Comparison of ENCODE assay signal across 10 cellular contexts in genomic region chr1:71196685-71197084, GRCh38.
DNase-seq lines count a peak whose midpoint lies in the region; ATAC-seq, FAIRE-seq and TF ChIP-seq lines count a peak whose summit lies in the region.
"Had no signal": no experiment of that assay in that cellular context is flagged by ENCODE, and none has a peak within 500 bp of the region (broad histone marks: within the 10 kb centered on the region; RNA-seq: fewer than 3 reads in every experiment).

No MANE protein-coding gene starts in this region.

- H3K36me3 Mint-ChIP-seq in MCF 10A (ENCODE audit: insufficient read depth, unreplicated experiment): no peaks in the 10 kb centered on the region
- H3K36me3 Mint-ChIP-seq in activated naive CD4-positive, alpha-beta T cell treated with anti-CD3 and anti-CD28 coated beads for 36 hours (ENCODE audit: low read depth): no peaks in the 10 kb centered on the region
- no peaks in the 10 kb centered on the region for H3K36me3 Mint-ChIP-seq in activated T-helper 1 cell treated with anti-CD3 and anti-CD28 coated beads, Interleukin-12 subunit alpha, Interleukin-12 subunit beta, Interleukin-2, Interleukin-4 antibody, amounts not matched to agents 30 ng/mL and 10 ng/mL and 1 ng/mL, durations not matched to agents 14 hours and 24 hours and 36 hours (ENCODE audit: low read depth)

- no peaks in the 10 kb centered on the region for H3K4me1 ChIP-seq in DND-41 (ENCODE audit: insufficient read depth, low read length)
- no peaks in the 10 kb centered on the region for H3K4me1 ChIP-seq in small intestine (ENCODE audit: control insufficient read depth in 2 of 2, insufficient read depth in 1 of 2, low read depth in 1 of 2, low read length in 1 of 2)
- H3K4me1 ChIP-seq: esophagus squamous epithelium, SJSA1 had no signal

- no peaks in the 10 kb centered on the region for H3K9me3 Mint-ChIP-seq in MCF 10A (ENCODE audit: unreplicated experiment)
- H3K9me3 Mint-ChIP-seq in activated naive CD4-positive, alpha-beta T cell treated with anti-CD3 and anti-CD28 coated beads for 36 hours: no peaks in the 10 kb centered on the region
- no peaks in the 10 kb centered on the region for H3K9me3 Mint-ChIP-seq in activated T-helper 1 cell treated with anti-CD3 and anti-CD28 coated beads, Interleukin-12 subunit alpha, Interleukin-12 subunit beta, Interleukin-2, Interleukin-4 antibody, amounts not matched to agents 30 ng/mL and 10 ng/mL and 1 ng/mL, durations not matched to agents 14 hours and 24 hours and 36 hours

- H3K27ac ChIP-seq in DND-41 (ENCODE audit: low read length) (no peak overlapping the region), small intestine (ENCODE audit: low read depth in 1 of 2, low read length in 1 of 2) (no peak overlapping the region)
- H3K27ac ChIP-seq: esophagus squamous epithelium, SJSA1 had no signal

- H3K4me1 Mint-ChIP-seq in MCF 10A (ENCODE audit: insufficient read depth, unreplicated experiment): no peaks in the 10 kb centered on the region
- no peaks in the 10 kb centered on the region for H3K4me1 Mint-ChIP-seq in activated naive CD4-positive, alpha-beta T cell treated with anti-CD3 and anti-CD28 coated beads for 36 hours (ENCODE audit: low read depth)
- H3K4me1 Mint-ChIP-seq in activated T-helper 1 cell treated with anti-CD3 and anti-CD28 coated beads, Interleukin-12 subunit alpha, Interleukin-12 subunit beta, Interleukin-2, Interleukin-4 antibody, amounts not matched to agents 30 ng/mL and 10 ng/mL and 1 ng/mL, durations not matched to agents 14 hours and 24 hours and 36 hours (ENCODE audit: low read depth): no peaks in the 10 kb centered on the region

- H3K9me3 ChIP-seq in DND-41 (ENCODE audit: insufficient read depth, low read length, severe bottlenecking) (no peaks in the 10 kb centered on the region), small intestine (ENCODE audit: control insufficient read depth, low read depth) (no peaks in the 10 kb centered on the region)
- H3K9me3 ChIP-seq: SJSA1 had no signal

- DNase-seq in DND-41 (no peak), NCI-H146 treated with DMSO at 0.1 percent for 48 hours (lab: John Stamatoyannopoulos, UW; ENCODE audit: unreplicated experiment) (peak; percentile 79), MCF 10A (ENCODE audit: unreplicated experiment) (peak; percentile 45), lung microvascular endothelial cell (ENCODE audit: low read depth in 2 of 2) (peak; percentile 7 to 8), small intestine (no peak)
- DNase-seq in activated naive CD4-positive, alpha-beta T cell treated with anti-CD3 and anti-CD28 coated beads for 36 hours: no peak
- DNase-seq in activated T-helper 1 cell treated with anti-CD3 and anti-CD28 coated beads, Interleukin-12 subunit alpha, Interleukin-12 subunit beta, Interleukin-2, Interleukin-4 antibody, amounts not matched to agents 30 ng/mL and 10 ng/mL and 1 ng/mL, durations not matched to agents 14 hours and 24 hours and 36 hours (ENCODE audit: low spot score): no peak
- DNase-seq: esophagus squamous epithelium had no signal

- intact Hi-C loops in MCF 10A (cut with micrococcal nuclease): loop anchor here (1.0 to 10.0 kb wide), 3 partner anchors 102 to 841 kb away; no protein-coding TSS in a partner anchor
- intact Hi-C loops in activated naive CD4-positive, alpha-beta T cell treated with anti-CD3 and anti-CD28 coated beads for 36 hours (cut with micrococcal nuclease): loop anchor here (10.0 kb wide), 1 partner anchor 838 kb away; no protein-coding TSS in a partner anchor
- intact Hi-C loops in activated T-helper 1 cell treated with anti-CD3 and anti-CD28 coated beads, Interleukin-12 subunit alpha, Interleukin-12 subunit beta, Interleukin-2, Interleukin-4 antibody, amounts not matched to agents 30 ng/mL and 10 ng/mL and 1 ng/mL, durations not matched to agents 14 hours and 24 hours and 36 hours (cut with micrococcal nuclease): no loop called here

- H3K4me3 ChIP-seq in DND-41 (ENCODE audit: low read depth in 1 of 2, low read length in 2 of 2): no peak overlapping the region
- no peak overlapping the region for H3K4me3 ChIP-seq in small intestine (ENCODE audit: low read depth in 1 of 2, low read length in 2 of 2)
- H3K4me3 ChIP-seq: esophagus squamous epithelium, SJSA1 had no signal

- H3K4me3 Mint-ChIP-seq in MCF 10A (ENCODE audit: unreplicated experiment): no peak overlapping the region
- H3K4me3 Mint-ChIP-seq in activated naive CD4-positive, alpha-beta T cell treated with anti-CD3 and anti-CD28 coated beads for 36 hours: no peak overlapping the region
- H3K4me3 Mint-ChIP-seq in activated T-helper 1 cell treated with anti-CD3 and anti-CD28 coated beads, Interleukin-12 subunit alpha, Interleukin-12 subunit beta, Interleukin-2, Interleukin-4 antibody, amounts not matched to agents 30 ng/mL and 10 ng/mL and 1 ng/mL, durations not matched to agents 14 hours and 24 hours and 36 hours: no peak overlapping the region

- CTCF ChIA-PET in MCF 10A (lab: Yijun Ruan, JAX): interaction anchor here (0.6 to 5.2 kb wide), 30 partner anchors 17 to 1387 kb away, joined by 3 to 54 read pairs (median 4); no protein-coding TSS in a partner anchor
- CTCF ChIA-PET in activated naive CD4-positive, alpha-beta T cell treated with anti-CD3 and anti-CD28 coated beads for 36 hours (lab: Charles Lee): no interaction called here

- no peaks in the 10 kb centered on the region for H3K36me3 ChIP-seq in DND-41 (ENCODE audit: insufficient read depth, low read length)
- H3K36me3 ChIP-seq in small intestine (ENCODE audit: control insufficient read depth in 2 of 2, insufficient read depth in 2 of 2, low read length in 2 of 2): no peaks in the 10 kb centered on the region
- H3K36me3 ChIP-seq: esophagus squamous epithelium, SJSA1 had no signal

- no peaks in the 10 kb centered on the region for H3K79me2 ChIP-seq in DND-41 (ENCODE audit: insufficient read depth, low read length)

- POLR2A ChIA-PET in MCF 10A (lab: Yijun Ruan, JAX): interaction anchor here (0.8 to 2.0 kb wide), 2 partner anchors 324 to 329 kb away, joined by 3 to 5 read pairs; no protein-coding TSS in a partner anchor

- BruUV-seq in MCF 10A (replicated peaks; lab: Mats Ljungman, UMichigan): no TSS peak

- peak; percentile 46 for TF ChIP-seq CTCF in DND-41 (IDR thresholded peaks at IDR 0.05; ENCODE audit: borderline replicate concordance, extremely low read depth, low read length, poor library complexity, severe bottlenecking)
- TF ChIP-seq CTCF in MCF 10A (IDR thresholded peaks at IDR 0.05; ENCODE audit: unreplicated experiment): peak; percentile 36

- no peak overlapping the region for H3K4me2 ChIP-seq in DND-41 (ENCODE audit: insufficient read depth, low read length)

- H3K9ac ChIP-seq in DND-41 (ENCODE audit: low read depth, low read length): no peak overlapping the region

- H3K27me3 Mint-ChIP-seq in MCF 10A (ENCODE audit: insufficient read depth, unreplicated experiment): no peaks in the 10 kb centered on the region
- H3K27me3 Mint-ChIP-seq in activated naive CD4-positive, alpha-beta T cell treated with anti-CD3 and anti-CD28 coated beads for 36 hours (ENCODE audit: low read depth): no peaks in the 10 kb centered on the region
- H3K27me3 Mint-ChIP-seq in activated T-helper 1 cell treated with anti-CD3 and anti-CD28 coated beads, Interleukin-12 subunit alpha, Interleukin-12 subunit beta, Interleukin-2, Interleukin-4 antibody, amounts not matched to agents 30 ng/mL and 10 ng/mL and 1 ng/mL, durations not matched to agents 14 hours and 24 hours and 36 hours (ENCODE audit: insufficient read depth): peaks cover 2% of the 10 kb centered on the region

- no peak overlapping the region for H2AFZ ChIP-seq in DND-41 (ENCODE audit: low read depth, low read length)

- ATAC-seq in DND-41 (ENCODE audit: insufficient read depth, low read depth) (no peak), HG03565 (IDR thresholded peaks at IDR 0.05; ENCODE audit: unreplicated experiment) (no peak)

- FAIRE-seq in small intestine (lab: Jason Lieb, UNC): no peak

- H3K27ac Mint-ChIP-seq in MCF 10A (ENCODE audit: low read depth, unreplicated experiment): no peak overlapping the region
- H3K27ac Mint-ChIP-seq in activated naive CD4-positive, alpha-beta T cell treated with anti-CD3 and anti-CD28 coated beads for 36 hours: no peak overlapping the region
- no peak overlapping the region for H3K27ac Mint-ChIP-seq in activated T-helper 1 cell treated with anti-CD3 and anti-CD28 coated beads, Interleukin-12 subunit alpha, Interleukin-12 subunit beta, Interleukin-2, Interleukin-4 antibody, amounts not matched to agents 30 ng/mL and 10 ng/mL and 1 ng/mL, durations not matched to agents 14 hours and 24 hours and 36 hours

- H4K20me1 ChIP-seq in DND-41 (ENCODE audit: insufficient read depth, low read length): no peaks in the 10 kb centered on the region

- no peaks in the 10 kb centered on the region for H3K27me3 ChIP-seq in DND-41 (ENCODE audit: insufficient read depth, low read length, poor library complexity)
- no peaks in the 10 kb centered on the region for H3K27me3 ChIP-seq in small intestine (ENCODE audit: control insufficient read depth in 2 of 2, insufficient read depth in 2 of 2, low read length in 2 of 2)
- H3K27me3 ChIP-seq: esophagus squamous epithelium, SJSA1 had no signal

Comparison
In these comparisons a context has a peak if more than half of its experiments do, and no peak if none do; other contexts are left out.
1. DNase-seq: peak in NCI-H146 treated with DMSO at 0.1 percent for 48 hours (single experiment), MCF 10A (single experiment) and lung microvascular endothelial cell (2 of 2); none in DND-41 (single experiment), activated naive CD4-positive, alpha-beta T cell treated with anti-CD3 and anti-CD28 coated beads for 36 hours (single experiment), activated T-helper 1 cell treated with anti-CD3 and anti-CD28 coated beads, Interleukin-12 subunit alpha, Interleukin-12 subunit beta, Interleukin-2, Interleukin-4 antibody, amounts not matched to agents 30 ng/mL and 10 ng/mL and 1 ng/mL, durations not matched to agents 14 hours and 24 hours and 36 hours (single experiment) and small intestine (single experiment).